Comparison of ENCODE assay signal across 8 cellular contexts in the genomic region with DNA sequence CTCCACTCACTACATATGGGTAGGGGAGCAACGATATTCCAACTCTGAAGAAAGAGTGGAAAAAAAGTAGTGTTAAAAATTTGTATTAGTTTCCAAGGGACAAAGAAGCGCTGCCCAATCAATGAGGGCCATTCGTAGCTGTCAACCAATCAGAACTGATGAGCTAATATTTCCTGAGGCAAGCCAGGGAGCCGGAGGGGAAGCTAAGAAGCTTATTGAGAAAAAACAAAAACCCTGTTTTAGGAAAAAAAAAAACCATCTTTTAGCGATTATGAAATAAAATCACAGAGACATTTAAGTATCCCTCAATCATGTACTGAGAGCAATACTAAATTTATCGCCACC. TPM values are rescaled to one million over a fixed set of nuclear protein-coding genes. Genes with fewer than 3 reads are reported as not detected.
A peak's percentile ranks its signal among the peaks of the same experiment; 100 is the strongest.
DNase-seq lines count a peak whose midpoint lies in the region; ATAC-seq and TF ChIP-seq lines count a peak whose summit lies in the region.

No MANE protein-coding gene starts in this region.

- H3K27ac Mint-ChIP-seq in Caco-2 (ENCODE audit: unreplicated experiment): peak overlapping the region; percentile 87
- H3K27ac Mint-ChIP-seq in activated T-helper 17 cell treated with anti-CD3 and anti-CD28 coated beads, Interleukin-2, amount 50 U/mL, for 72 hours: peak overlapping the region; percentile 93
- peak overlapping the region; percentile 98 to 99 for H3K27ac Mint-ChIP-seq in natural killer cell treated with Interleukin-12 subunit alpha and Interleukin-12 subunit beta and Interleukin-15 and Interleukin-18, amount 100 ng/mL, for 72 hours

- intact Hi-C loops in Caco-2 (cut with micrococcal nuclease; ENCODE audit: unreplicated experiment): loop anchor here (10.0 kb wide), 1 partner anchor 1813 kb away; a partner anchor contains a TSS

- CTCF ChIA-PET in Caco-2 (lab: Charles Lee): interaction anchor here (0.7 to 1.9 kb wide), 3 partner anchors 11 to 29 kb away, joined by 3 to 20 read pairs (median 5); no protein-coding TSS in a partner anchor

- no peaks in the 10 kb centered on the region for H3K36me3 ChIP-seq in Caco-2 (ENCODE audit: control insufficient read depth, insufficient read depth, low read length)

- no peaks in the 10 kb centered on the region for H3K27me3 ChIP-seq in Caco-2 (replicated peaks; ENCODE audit: control insufficient read depth, insufficient read depth, low read length)

- H3K4me3 ChIP-seq in Caco-2 (ENCODE audit: low read depth, low read length): peak overlapping the region; percentile 87
- peak overlapping the region; percentile 79 for H3K4me3 ChIP-seq in fibroblast of villous mesenchyme (ENCODE audit: low read depth, low read length)

- H3K9me3 Mint-ChIP-seq in Caco-2 (ENCODE audit: unreplicated experiment): no peaks in the 10 kb centered on the region
- peaks cover 3% of the 10 kb centered on the region for H3K9me3 Mint-ChIP-seq in activated T-helper 17 cell treated with anti-CD3 and anti-CD28 coated beads, Interleukin-2, amount 50 U/mL, for 72 hours
- no peaks in the 10 kb centered on the region for H3K9me3 Mint-ChIP-seq in natural killer cell treated with Interleukin-12 subunit alpha and Interleukin-12 subunit beta and Interleukin-15 and Interleukin-18, amount 100 ng/mL, for 72 hours

- H3K4me1 ChIP-seq in Caco-2: peaks cover 16% of the 10 kb centered on the region

- TF ChIP-seq CTCF in Caco-2 (IDR thresholded peaks at IDR 0.05; ENCODE audit: insufficient read depth in 1 of 2, low read depth in 1 of 2, low read length in 1 of 2, severe bottlenecking in 1 of 2, unreplicated experiment in 1 of 2) (no peak), fibroblast of villous mesenchyme (IDR thresholded peaks at IDR 0.05; ENCODE audit: insufficient read depth, low read depth, low read length) (no peak)

- peak; percentile 6 for ATAC-seq in HG03378 (IDR thresholded peaks at IDR 0.05; ENCODE audit: unreplicated experiment)
- peak; percentile 8 for ATAC-seq in activated T-helper 17 cell treated with anti-CD3 and anti-CD28 coated beads, Interleukin-2, amount 50 U/mL, for 72 hours (replicated peaks)
- no peak for ATAC-seq in natural killer cell treated with Interleukin-12 subunit alpha and Interleukin-12 subunit beta and Interleukin-15 and Interleukin-18, amount 100 ng/mL, for 72 hours
- ATAC-seq in HG02973 (IDR thresholded peaks at IDR 0.05; ENCODE audit: unreplicated experiment): no peak

- H3K4me3 Mint-ChIP-seq in Caco-2 (ENCODE audit: unreplicated experiment): peak overlapping the region; percentile 78
- H3K4me3 Mint-ChIP-seq in activated T-helper 17 cell treated with anti-CD3 and anti-CD28 coated beads, Interleukin-2, amount 50 U/mL, for 72 hours: peak overlapping the region; percentile 86
- peak overlapping the region; percentile 94 for H3K4me3 Mint-ChIP-seq in natural killer cell treated with Interleukin-12 subunit alpha and Interleukin-12 subunit beta and Interleukin-15 and Interleukin-18, amount 100 ng/mL, for 72 hours

- POLR2A ChIA-PET in Caco-2 (lab: Charles Lee): interaction anchor here (0.6 to 2.9 kb wide), 14 partner anchors 10 to 1871 kb away, joined by 3 to 91 read pairs (median 4); a partner anchor contains a TSS

- H3K9me3 ChIP-seq in Caco-2: no peaks in the 10 kb centered on the region

- peaks cover 2% of the 10 kb centered on the region for H3K27me3 Mint-ChIP-seq in Caco-2 (ENCODE audit: insufficient read depth, unreplicated experiment)
- H3K27me3 Mint-ChIP-seq in activated T-helper 17 cell treated with anti-CD3 and anti-CD28 coated beads, Interleukin-2, amount 50 U/mL, for 72 hours: no peaks in the 10 kb centered on the region
- H3K27me3 Mint-ChIP-seq in natural killer cell treated with Interleukin-12 subunit alpha and Interleukin-12 subunit beta and Interleukin-15 and Interleukin-18, amount 100 ng/mL, for 72 hours: no peaks in the 10 kb centered on the region

- peaks cover 11% of the 10 kb centered on the region for H3K4me1 Mint-ChIP-seq in Caco-2 (ENCODE audit: low read depth, unreplicated experiment)
- H3K4me1 Mint-ChIP-seq in activated T-helper 17 cell treated with anti-CD3 and anti-CD28 coated beads, Interleukin-2, amount 50 U/mL, for 72 hours: peaks cover 13% of the 10 kb centered on the region
- H3K4me1 Mint-ChIP-seq in natural killer cell treated with Interleukin-12 subunit alpha and Interleukin-12 subunit beta and Interleukin-15 and Interleukin-18, amount 100 ng/mL, for 72 hours (ENCODE audit: low read depth in 2 of 2): peaks cover 43 to 55% of the 10 kb centered on the region in 2 donors

- peaks cover 33% of the 10 kb centered on the region for H3K36me3 Mint-ChIP-seq in Caco-2 (ENCODE audit: insufficient read depth, unreplicated experiment)
- peaks cover 32% of the 10 kb centered on the region for H3K36me3 Mint-ChIP-seq in activated T-helper 17 cell treated with anti-CD3 and anti-CD28 coated beads, Interleukin-2, amount 50 U/mL, for 72 hours (ENCODE audit: low read depth)
- no peaks in the 10 kb centered on the region for H3K36me3 Mint-ChIP-seq in natural killer cell treated with Interleukin-12 subunit alpha and Interleukin-12 subunit beta and Interleukin-15 and Interleukin-18, amount 100 ng/mL, for 72 hours

- BruUV-seq in Caco-2 (replicated peaks; lab: Mats Ljungman, UMichigan): no TSS peak

- DNase-seq in Caco-2 (peak; percentile 64 to 66), NCI-H69 (lab: John Stamatoyannopoulos, UW) (peak; percentile 93), fibroblast of villous mesenchyme (ENCODE audit: low read depth) (peak; percentile 91), activated gamma-delta T cell treated with Interleukin-2 at 50 U/mL for 16 hours (no peak)
- peak; percentile 70 for DNase-seq in natural killer cell treated with Interleukin-12 subunit alpha and Interleukin-12 subunit beta and Interleukin-15 and Interleukin-18, amount 100 ng/mL, for 72 hours (ENCODE audit: low spot score)

RNA-seq across cellular contexts. Expression of gene TRIM38, which starts 59.5 kb away (rescaled TPM):
- total RNA-seq in Caco-2 (2022) (0.53 and 0.70 TPM in 2 replicates), fibroblast of villous mesenchyme (7.7 and 13.8 TPM in 2 replicates)
- total RNA-seq in activated T-helper 17 cell treated with anti-CD3 and anti-CD28 coated beads, Interleukin-2, amount 50 U/mL, for 72 hours: 10 to 100 TPM; 26.7 to 69.2 TPM
- total RNA-seq in natural killer cell treated with Interleukin-12 subunit alpha and Interleukin-12 subunit beta and Interleukin-15 and Interleukin-18, amount 100 ng/mL, for 72 hours: 10 to 100 TPM; 17.8 to 19.1 TPM

Comparison
In these comparisons a context has a peak if more than half of its experiments do, and no peak if none do; other contexts are left out.
1. ATAC-seq: peak in HG03378 (single experiment) and activated T-helper 17 cell treated with anti-CD3 and anti-CD28 coated beads, Interleukin-2, amount 50 U/mL, for 72 hours (single experiment); none in natural killer cell treated with Interleukin-12 subunit alpha and Interleukin-12 subunit beta and Interleukin-15 and Interleukin-18, amount 100 ng/mL, for 72 hours (0 of 2) and HG02973 (single experiment).
2. Peak in every context shown above with its lines, with median percentiles within 50 percentile points of each other: H3K27ac Mint-ChIP-seq and H3K4me3 Mint-ChIP-seq.